In the genomic region with DNA sequence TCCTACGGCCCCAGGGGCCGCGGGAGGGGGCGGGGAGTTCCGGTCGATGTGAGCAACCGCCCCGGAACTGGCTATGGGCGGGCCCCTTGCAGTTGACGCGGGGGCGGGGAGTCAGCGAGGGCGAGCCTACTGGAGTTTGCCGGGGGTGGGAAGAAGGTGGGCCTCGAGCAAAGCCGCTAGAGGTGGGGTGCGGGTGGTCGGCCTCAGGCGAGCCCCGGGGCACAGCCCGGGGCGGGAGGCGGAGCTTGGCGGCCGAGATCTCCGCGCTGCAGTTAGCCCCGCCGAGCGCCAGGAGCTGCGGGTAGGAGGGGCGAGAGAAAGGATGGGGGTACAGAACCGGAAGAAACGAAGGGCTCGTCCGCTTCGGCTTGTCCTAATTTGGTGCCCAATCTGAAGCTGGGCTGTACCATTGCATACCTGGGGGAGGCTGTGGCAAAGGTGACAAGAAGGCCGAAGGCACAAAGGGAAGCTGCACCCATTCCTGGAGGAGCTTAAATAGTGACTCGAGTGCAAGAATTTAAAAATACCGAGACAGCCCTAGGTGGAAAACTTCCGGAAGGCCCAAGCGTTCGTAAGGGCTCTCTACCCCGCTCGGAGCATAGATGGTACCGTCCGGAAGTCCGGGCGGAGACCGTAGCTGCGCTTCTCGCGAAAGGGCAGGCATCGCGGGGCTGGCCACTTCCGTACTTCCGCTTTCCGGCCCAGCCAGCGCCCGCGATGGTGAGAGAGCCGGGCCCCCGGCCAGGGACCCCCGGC, we compare ENCODE assay signal across 1 cellular context.
TF ChIP-seq lines count a peak whose summit lies in the region.

Gene ARPC4 (plus strand): TSS at position 678 of the 756 bp plus-strand sequence. CDS start 40 bp downstream, at position 718.
Gene TADA3 (minus strand): TSS at position 69 of the 756 bp plus-strand sequence. CDS start 1,007 bp downstream, outside the sequence.

TF ChIP-seq in K562, 482 proteins besides CTCF, POLR2A, EP300 and RAD21 (continued from another document and continues in another):
- TF ChIP-seq MGA (IDR thresholded peaks at IDR 0.05): no peak
- TF ChIP-seq E2F3 (CRISPR knock-in tag; IDR thresholded peaks at IDR 0.05): no peak; the same call in 1 of the 2 replicates
- TF ChIP-seq CBX2 (IDR thresholded peaks at IDR 0.05; ENCODE audit: insufficient read depth, low read length, poor library complexity, severe bottlenecking): no peak
- TF ChIP-seq, protein P1, sequence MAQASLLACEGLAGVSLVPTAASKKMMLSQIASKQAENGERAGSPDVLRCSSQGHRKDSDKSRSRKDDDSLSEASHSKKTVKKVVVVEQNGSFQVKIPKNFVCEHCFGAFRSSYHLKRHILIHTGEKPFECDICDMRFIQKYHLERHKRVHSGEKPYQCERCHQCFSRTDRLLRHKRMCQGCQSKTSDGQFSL (CRISPR knock-in tag; IDR thresholded peaks at IDR 0.05): no peak
- TF ChIP-seq, protein P1 (tag; IDR thresholded peaks at IDR 0.05): no peak
- TF ChIP-seq MTA2 (IDR thresholded peaks at IDR 0.05; ENCODE audit: low read depth): no peak
- TF ChIP-seq MEF2A (IDR thresholded peaks at IDR 0.05; ENCODE audit: control insufficient read depth, low read depth, low read length): no peak
- peak; percentile 69 for TF ChIP-seq MYC (IDR thresholded peaks at IDR 0.05; ENCODE audit: low read depth, low read length)
- TF ChIP-seq MYC (CRISPR knock-in tag; IDR thresholded peaks at IDR 0.05; ENCODE audit: borderline replicate concordance, low read depth): 0 out of 2 replicates have a peak, but pooled peaks have one; percentile 47
- TF ChIP-seq GTF2E2 (tag; IDR thresholded peaks at IDR 0.05): peak; percentile 99
- TF ChIP-seq MBD2 (IDR thresholded peaks at IDR 0.05; ENCODE audit: borderline replicate concordance, low read depth): peak; percentile 95; the same call in 1 of the 2 replicates
- TF ChIP-seq STAT6 (CRISPR knock-in tag; IDR thresholded peaks at IDR 0.05): peak; percentile 18; the same call in 1 of the 2 replicates
- TF ChIP-seq, protein P2, sequence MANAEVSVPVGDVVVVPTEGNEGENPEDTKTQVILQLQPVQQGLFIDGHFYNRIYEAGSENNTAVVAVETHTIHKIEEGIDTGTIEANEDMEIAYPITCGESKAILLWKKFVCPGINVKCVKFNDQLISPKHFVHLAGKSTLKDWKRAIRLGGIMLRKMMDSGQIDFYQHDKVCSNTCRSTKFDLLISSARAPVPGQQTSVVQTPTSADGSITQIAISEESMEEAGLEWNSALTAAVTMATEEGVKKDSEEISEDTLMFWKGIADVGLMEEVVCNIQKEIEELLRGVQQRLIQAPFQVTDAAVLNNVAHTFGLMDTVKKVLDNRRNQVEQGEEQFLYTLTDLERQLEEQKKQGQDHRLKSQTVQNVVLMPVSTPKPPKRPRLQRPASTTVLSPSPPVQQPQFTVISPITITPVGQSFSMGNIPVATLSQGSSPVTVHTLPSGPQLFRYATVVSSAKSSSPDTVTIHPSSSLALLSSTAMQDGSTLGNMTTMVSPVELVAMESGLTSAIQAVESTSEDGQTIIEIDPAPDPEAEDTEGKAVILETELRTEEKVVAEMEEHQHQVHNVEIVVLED (CRISPR knock-in tag; IDR thresholded peaks at IDR 0.05): no peak; the same call in 1 of the 2 replicates
- no peak for TF ChIP-seq HLTF (IDR thresholded peaks at IDR 0.05)
- TF ChIP-seq KDM4B (IDR thresholded peaks at IDR 0.05; ENCODE audit: borderline replicate concordance in 2 of 2, low read depth in 1 of 2): peak in 1 of 2 experiments; percentile 42; a peak in 1 of 4 replicates
- 0 out of 2 replicates have a peak, but pooled peaks have one; percentile 33 for TF ChIP-seq MYNN (IDR thresholded peaks at IDR 0.05)
- no peak for TF ChIP-seq MYNN (CRISPR knock-in tag; IDR thresholded peaks at IDR 0.05)
- TF ChIP-seq POU5F1 (IDR thresholded peaks at IDR 0.05; ENCODE audit: borderline replicate concordance, low read depth, low read length, partially characterized antibody): no peak
- no peak for TF ChIP-seq ZNF316 (IDR thresholded peaks at IDR 0.05)
- TF ChIP-seq, protein P3, sequence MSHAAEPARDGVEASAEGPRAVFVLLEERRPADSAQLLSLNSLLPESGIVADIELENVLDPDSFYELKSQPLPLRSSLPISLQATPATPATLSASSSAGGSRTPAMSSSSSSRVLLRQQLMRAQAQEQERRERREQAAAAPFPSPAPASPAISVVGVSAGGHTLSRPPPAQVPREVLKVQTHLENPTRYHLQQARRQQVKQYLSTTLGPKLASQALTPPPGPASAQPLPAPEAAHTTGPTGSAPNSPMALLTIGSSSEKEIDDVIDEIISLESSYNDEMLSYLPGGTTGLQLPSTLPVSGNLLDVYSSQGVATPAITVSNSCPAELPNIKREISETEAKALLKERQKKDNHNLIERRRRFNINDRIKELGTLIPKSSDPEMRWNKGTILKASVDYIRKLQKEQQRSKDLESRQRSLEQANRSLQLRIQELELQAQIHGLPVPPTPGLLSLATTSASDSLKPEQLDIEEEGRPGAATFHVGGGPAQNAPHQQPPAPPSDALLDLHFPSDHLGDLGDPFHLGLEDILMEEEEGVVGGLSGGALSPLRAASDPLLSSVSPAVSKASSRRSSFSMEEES (CRISPR knock-in tag; IDR thresholded peaks at IDR 0.05): no peak
- no peak for TF ChIP-seq ZKSCAN8 (CRISPR knock-in tag; IDR thresholded peaks at IDR 0.05)
- TF ChIP-seq ELK1 (CRISPR knock-in tag; IDR thresholded peaks at IDR 0.05): peak; percentile 98
- TF ChIP-seq MAFF (IDR thresholded peaks at IDR 0.05; ENCODE audit: low read length): peak; percentile 87
- TF ChIP-seq, protein P4, sequence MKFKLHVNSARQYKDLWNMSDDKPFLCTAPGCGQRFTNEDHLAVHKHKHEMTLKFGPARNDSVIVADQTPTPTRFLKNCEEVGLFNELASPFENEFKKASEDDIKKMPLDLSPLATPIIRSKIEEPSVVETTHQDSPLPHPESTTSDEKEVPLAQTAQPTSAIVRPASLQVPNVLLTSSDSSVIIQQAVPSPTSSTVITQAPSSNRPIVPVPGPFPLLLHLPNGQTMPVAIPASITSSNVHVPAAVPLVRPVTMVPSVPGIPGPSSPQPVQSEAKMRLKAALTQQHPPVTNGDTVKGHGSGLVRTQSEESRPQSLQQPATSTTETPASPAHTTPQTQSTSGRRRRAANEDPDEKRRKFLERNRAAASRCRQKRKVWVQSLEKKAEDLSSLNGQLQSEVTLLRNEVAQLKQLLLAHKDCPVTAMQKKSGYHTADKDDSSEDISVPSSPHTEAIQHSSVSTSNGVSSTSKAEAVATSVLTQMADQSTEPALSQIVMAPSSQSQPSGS (CRISPR knock-in tag; IDR thresholded peaks at IDR 0.05): no peak
